In the genomic region with DNA sequence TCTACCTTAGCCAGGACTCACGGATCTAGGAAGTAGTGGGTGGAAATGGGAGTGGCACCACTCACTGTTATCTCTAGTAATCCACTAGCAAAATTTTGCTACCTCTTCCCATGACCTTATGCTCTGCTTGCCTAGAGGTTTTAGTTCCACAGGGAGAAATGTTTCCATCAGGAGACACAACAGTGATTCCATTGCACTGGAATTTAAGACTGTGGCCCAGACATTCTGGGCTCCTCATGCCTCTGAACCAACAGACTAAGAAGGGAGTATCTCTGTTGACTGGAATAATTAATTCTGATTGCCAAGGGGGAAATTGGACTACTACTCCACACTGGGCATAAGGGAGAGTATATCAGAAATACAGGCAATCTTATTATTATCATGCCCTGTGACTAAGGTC, we compare ENCODE assay signal across 23 cellular contexts.
"Had no signal": no experiment of that assay in that cellular context is flagged by ENCODE, and none has a peak within 500 bp of the region (broad histone marks: within the 10 kb centered on the region; RNA-seq: fewer than 3 reads in every experiment).

No MANE protein-coding gene starts in this region.

- H3K9me3 ChIP-seq: colonic mucosa, esophagus muscularis mucosa, left lung, mucosa of descending colon, sigmoid colon, spleen, thoracic aorta, tibial nerve, upper lobe of left lung had no signal

- H3K9ac ChIP-seq: neural progenitor cell, parathyroid adenoma had no signal

- H2AFZ ChIP-seq: neural progenitor cell, parathyroid adenoma had no signal

- H3K27ac ChIP-seq: colonic mucosa, epithelial cell of prostate, esophagus muscularis mucosa, left lung, neural progenitor cell, parathyroid adenoma, sigmoid colon, skin epidermis, spleen, thoracic aorta, tibial nerve, upper lobe of left lung had no signal

- H3K4me1 ChIP-seq: colonic mucosa, esophagus muscularis mucosa, left lung, neural progenitor cell, parathyroid adenoma, sigmoid colon, spleen, tibial nerve, upper lobe of left lung had no signal

- H3K4me3 ChIP-seq: colonic mucosa, esophagus muscularis mucosa, left lung, mucosa of descending colon, neural progenitor cell, sigmoid colon, skin epidermis, spleen, thoracic aorta, tibial nerve, upper lobe of left lung had no signal

- H3K36me3 ChIP-seq: colonic mucosa, esophagus muscularis mucosa, left lung, neural progenitor cell, sigmoid colon, spleen, thoracic aorta, tibial nerve, upper lobe of left lung had no signal

- H3K79me2 ChIP-seq: parathyroid adenoma had no signal

- ATAC-seq: left cardiac atrium; left lung; mucosa of descending colon; naive thymus-derived CD4-positive, alpha-beta T cell; right cardiac atrium; stimulated activated memory B cell treated with anti-CD40 and anti-IgM and Interleukin-4, amounts not matched to agents 10 μg/mL and 1 μg/mL and 100 μg/mL, for 72 hours; stimulated activated naive CD8-positive, alpha-beta T cell treated with anti-CD3 and anti-CD28 coated beads, Interleukin-15, Interleukin-2, amounts not matched to agents 100 U/mL and 50 U/mL, for 24 hours had no signal

- DNase-seq: colonic mucosa; effector CD8-positive, alpha-beta T cell; endodermal cell; left cardiac atrium; left lung; mesenchymal stem cell; mucosa of descending colon; naive thymus-derived CD4-positive, alpha-beta T cell; right cardiac atrium; sigmoid colon; spleen; stimulated activated CD4-positive, alpha-beta T cell treated with anti-CD3 and anti-CD28 coated beads, Interleukin-4, amount 100 ng/mL, for 4 hours; stimulated activated naive CD8-positive, alpha-beta T cell treated with anti-CD3 and anti-CD28 coated beads, Interleukin-15, Interleukin-2, amounts not matched to agents 100 U/mL and 50 U/mL, for 24 hours; substantia nigra; upper lobe of left lung had no signal

- H3K27me3 ChIP-seq: colonic mucosa, left lung, neural progenitor cell, sigmoid colon, spleen, tibial nerve, upper lobe of left lung had no signal

- H3K4me2 ChIP-seq: neural progenitor cell had no signal
